18 cellular contexts compared by ENCODE assay signal in genomic region chr9:35074141-35074540, GRCh38.
"Had no signal": no experiment of that assay in that cellular context is flagged by ENCODE, and none has a peak within 500 bp of the region (broad histone marks: within the 10 kb centered on the region; RNA-seq: fewer than 3 reads in every experiment).

No MANE protein-coding gene starts in this region.

- H3K9me3 ChIP-seq: lower lobe of right lung, prostate gland, SK-N-SH, stomach, testis had no signal

- H3K9ac ChIP-seq: SK-N-SH had no signal

- H3K36me3 ChIP-seq: lower lobe of right lung, prostate gland had no signal

- DNase-seq: activated CD4-positive, alpha-beta T cell treated with anti-CD3 and anti-CD28 coated beads for 36 hours; activated CD8-positive, alpha-beta T cell treated with anti-CD3 and anti-CD28 coated beads for 36 hours; activated naive CD4-positive, alpha-beta T cell treated with anti-CD3 and anti-CD28 coated beads for 36 hours; amniotic stem cell; caudate nucleus; left colon; lower lobe of right lung; occipital lobe; right cardiac atrium; SK-N-SH; stomach; testis; WERI-Rb-1 had no signal

- FAIRE-seq: colon, endometrium, islet of Langerhans had no signal

- ATAC-seq: activated CD4-positive, alpha-beta T cell treated with anti-CD3 and anti-CD28 coated beads for 36 hours; activated CD8-positive, alpha-beta T cell treated with anti-CD3 and anti-CD28 coated beads for 36 hours; esophagus mucosa; left colon; lower lobe of right lung; right cardiac atrium had no signal

- H3K9me3 Mint-ChIP-seq: activated CD8-positive, alpha-beta T cell treated with anti-CD3 and anti-CD28 coated beads for 36 hours; activated naive CD4-positive, alpha-beta T cell treated with anti-CD3 and anti-CD28 coated beads for 36 hours had no signal

- H3K4me3 Mint-ChIP-seq: activated CD4-positive, alpha-beta T cell treated with anti-CD3 and anti-CD28 coated beads for 36 hours; activated CD8-positive, alpha-beta T cell treated with anti-CD3 and anti-CD28 coated beads for 36 hours; activated naive CD4-positive, alpha-beta T cell treated with anti-CD3 and anti-CD28 coated beads for 36 hours had no signal

- H3K27me3 Mint-ChIP-seq: activated CD4-positive, alpha-beta T cell treated with anti-CD3 and anti-CD28 coated beads for 36 hours; activated CD8-positive, alpha-beta T cell treated with anti-CD3 and anti-CD28 coated beads for 36 hours had no signal

- H3K4me3 ChIP-seq: lower lobe of right lung, prostate gland, stomach, testis had no signal

- H3K27me3 ChIP-seq: stomach, testis had no signal

- H3K27ac ChIP-seq: lower lobe of right lung, prostate gland, testis had no signal

- H3K4me2 ChIP-seq: SK-N-SH had no signal
